Comparison of ENCODE assay signal across 18 cellular contexts in genomic region chr5:109328626-109329025, GRCh38.
A peak's percentile ranks its signal among the peaks of the same experiment; 100 is the strongest.
DNase-seq lines count a peak whose midpoint lies in the region; ATAC-seq, FAIRE-seq and TF ChIP-seq lines count a peak whose summit lies in the region.
"Had no signal": no experiment of that assay in that cellular context is flagged by ENCODE, and none has a peak within 500 bp of the region (broad histone marks: within the 10 kb centered on the region; RNA-seq: fewer than 3 reads in every experiment).

No MANE protein-coding gene starts in this region.

- no peak overlapping the region for H3K27ac Mint-ChIP-seq in endodermal cell
- H3K27ac Mint-ChIP-seq: activated naive CD4-positive, alpha-beta T cell treated with anti-CD3 and anti-CD28 coated beads for 36 hours had no signal

- no peak overlapping the region for H3K4me3 Mint-ChIP-seq in endodermal cell
- H3K4me3 Mint-ChIP-seq: activated naive CD4-positive, alpha-beta T cell treated with anti-CD3 and anti-CD28 coated beads for 36 hours; T-cell had no signal

- ATAC-seq in thoracic aorta (ENCODE audit: insufficient number of reproducible peaks, low FRiP score, low read depth), result no peak
- ATAC-seq: T-cell had no signal

- no peak for TF ChIP-seq CTCF in bronchial epithelial cell (IDR thresholded peaks at IDR 0.05; ENCODE audit: insufficient read depth, low read length, severe bottlenecking)
- no peak for TF ChIP-seq CTCF in thoracic aorta (IDR thresholded peaks at IDR 0.05)
- no peak for TF ChIP-seq CTCF in GM20000 (IDR thresholded peaks at IDR 0.05; ENCODE audit: extremely low read depth, missing control alignments)
- no peak for TF ChIP-seq CTCF in A673 (conservative IDR thresholded peaks at IDR 0.05; ENCODE audit: low read depth, low read length)
- no peak for TF ChIP-seq CTCF in endodermal cell (conservative IDR thresholded peaks at IDR 0.05)

- intact Hi-C loops in A673 (cut with micrococcal nuclease; ENCODE audit: unreplicated experiment), result no loop called here

- H3K27ac ChIP-seq in thoracic aorta (peak overlapping the region; percentile 35 to 37), A673 (ENCODE audit: low read depth, low read length, poor library complexity, severe bottlenecking) (no peak overlapping the region), endodermal cell (ENCODE audit: low read depth, low read length) (no peak overlapping the region)
- H3K27ac ChIP-seq: BLaER1, vagina, VCaP had no signal

- CTCF ChIA-PET in A673 (lab: Charles Lee), result no interaction called here

- no TSS peak for BruUV-seq in A673 (replicated peaks; lab: Mats Ljungman, UMichigan)

- peaks cover 6% of the 10 kb centered on the region for H3K36me3 Mint-ChIP-seq in endodermal cell (ENCODE audit: low read depth)

- FAIRE-seq in bronchial epithelial cell (lab: Jason Lieb, UNC), result no peak
- FAIRE-seq: G401.6 had no signal

- DNase-seq in HT1080 (ENCODE audit: low read depth) (peak; percentile 47), bronchial epithelial cell (ENCODE audit: low read depth) (peak; percentile 42), iris pigment epithelial cell (ENCODE audit: low read depth) (peak; percentile 12), thoracic aorta (ENCODE audit: low spot score) (no peak), GM20000 (ENCODE audit: low spot score) (no peak), A673 (ENCODE audit: low spot score) (no peak), endodermal cell (no peak)
- DNase-seq: activated naive CD4-positive, alpha-beta T cell treated with anti-CD3 and anti-CD28 coated beads for 36 hours; activated T-cell treated with anti-CD3 and anti-CD28 coated beads for 4 hours; left ventricle myocardium superior; NCI-H2029; NCI-H510A treated with DMSO at 0.1 percent for 48 hours; SHP77 treated with DMSO at 0.1 percent for 48 hours; T-cell had no signal

- H3K4me3 ChIP-seq in bronchial epithelial cell (ENCODE audit: low read depth, low read length) (no peak overlapping the region), thoracic aorta (no peak overlapping the region), A673 (ENCODE audit: low read depth, low read length, poor library complexity, severe bottlenecking) (no peak overlapping the region), endodermal cell (ENCODE audit: low read length) (no peak overlapping the region)
- H3K4me3 ChIP-seq: BLaER1, vagina had no signal

- H3K36me3 ChIP-seq in bronchial epithelial cell (ENCODE audit: control insufficient read depth, insufficient read depth, low read length), result no peaks in the 10 kb centered on the region
- no peaks in the 10 kb centered on the region for H3K36me3 ChIP-seq in thoracic aorta
- no peaks in the 10 kb centered on the region for H3K36me3 ChIP-seq in A673 (ENCODE audit: insufficient read depth, low read length, poor library complexity, severe bottlenecking)
- H3K36me3 ChIP-seq in endodermal cell (ENCODE audit: control insufficient read depth, insufficient read depth, low read length), result no peaks in the 10 kb centered on the region
- H3K36me3 ChIP-seq: vagina had no signal

- H3K27me3 ChIP-seq in bronchial epithelial cell (ENCODE audit: control insufficient read depth, insufficient read depth, low read length), result no peaks in the 10 kb centered on the region
- H3K27me3 ChIP-seq in thoracic aorta (replicated peaks; ENCODE audit: insufficient read depth), result no peaks in the 10 kb centered on the region
- H3K27me3 ChIP-seq in A673 (replicated peaks; ENCODE audit: insufficient read depth, low read depth, low read length, poor library complexity), result no peaks in the 10 kb centered on the region
- no peaks in the 10 kb centered on the region for H3K27me3 ChIP-seq in endodermal cell (ENCODE audit: control insufficient read depth, insufficient read depth, low read length, poor library complexity, severe bottlenecking)
- H3K27me3 ChIP-seq: BLaER1, vagina had no signal

- no peaks in the 10 kb centered on the region for H3K9me3 ChIP-seq in thoracic aorta
- no peaks in the 10 kb centered on the region for H3K9me3 ChIP-seq in A673 (ENCODE audit: low read depth, low read length, poor library complexity, severe bottlenecking)
- no peaks in the 10 kb centered on the region for H3K9me3 ChIP-seq in endodermal cell (ENCODE audit: control insufficient read depth, low read length)
- H3K9me3 ChIP-seq: BLaER1, vagina had no signal

- peaks cover 30% of the 10 kb centered on the region for H3K4me1 Mint-ChIP-seq in endodermal cell
- H3K4me1 Mint-ChIP-seq: T-cell had no signal

- H3K4me1 ChIP-seq in thoracic aorta (ENCODE audit: control insufficient read depth in 1 of 2, low read depth in 2 of 2) (peaks cover 30 to 64% of the 10 kb centered on the region in 2 donors), A673 (ENCODE audit: insufficient read depth, low read length, poor library complexity, severe bottlenecking) (no peaks in the 10 kb centered on the region), endodermal cell (ENCODE audit: control insufficient read depth, insufficient read depth, low read length) (peaks cover 14% of the 10 kb centered on the region)
- H3K4me1 ChIP-seq: BLaER1 had no signal

- 83 to 86% methylated on average over 1 of the region's 1 CpG for WGBS in endodermal cell (ENCODE audit: insufficient coverage in 1 of 2, insufficient read length in 1 of 2), 2 experiments

- no peaks in the 10 kb centered on the region for H3K9me3 Mint-ChIP-seq in endodermal cell
- H3K9me3 Mint-ChIP-seq: activated naive CD4-positive, alpha-beta T cell treated with anti-CD3 and anti-CD28 coated beads for 36 hours; T-cell had no signal

- POLR2A ChIA-PET in A673 (lab: Charles Lee; ENCODE audit: low non-redundant PET), result no interaction called here

- no peaks in the 10 kb centered on the region for H3K27me3 Mint-ChIP-seq in endodermal cell (ENCODE audit: insufficient read depth)
- H3K27me3 Mint-ChIP-seq: T-cell had no signal

- no peak overlapping the region for H3K9ac ChIP-seq in endodermal cell (ENCODE audit: extremely low read depth, low read length, poor library complexity, severe bottlenecking)
- H3K9ac ChIP-seq: BLaER1 had no signal

Comparison
In these comparisons a context has a peak if more than half of its experiments do, and no peak if none do; other contexts are left out.
1. DNase-seq: peak in HT1080 (single experiment), bronchial epithelial cell (single experiment) and iris pigment epithelial cell (single experiment); none in thoracic aorta (single experiment), GM20000 (single experiment), A673 (single experiment) and endodermal cell (single experiment).
2. H3K27ac ChIP-seq: peak in thoracic aorta (2 of 2); none in A673 (single experiment) and endodermal cell (single experiment).